Comparison of ENCODE assay signal across 8 cellular contexts in genomic region chr17:57987582-57988300, GRCh38. TPM values are rescaled to one million over a fixed set of nuclear protein-coding genes. Genes with fewer than 3 reads are reported as not detected.
DNase-seq lines count a peak whose midpoint lies in the region; ATAC-seq and TF ChIP-seq lines count a peak whose summit lies in the region.

TSS of gene VEZF1 (minus strand) at chr17:57988254. CDS start at chr17:57988111, 143 bp downstream.

- peaks cover 5% of the 10 kb centered on the region for H3K4me1 ChIP-seq in NT2/D1 (ENCODE audit: insufficient read depth, insufficient read length)
- peaks cover 43% of the 10 kb centered on the region for H3K4me1 ChIP-seq in muscle layer of colon (ENCODE audit: insufficient read depth, low read length)

- peak within 1 kb of the TSS; percentile 86 for H3K4me3 ChIP-seq in NT2/D1 (ENCODE audit: insufficient read length, low read depth)
- H3K4me3 ChIP-seq in epithelial cell of proximal tubule (ENCODE audit: low read depth, low read length) = peak within 1 kb of the TSS; percentile 84
- H3K4me3 ChIP-seq in muscle layer of colon (ENCODE audit: low read depth in 1 of 2, low read length in 2 of 2) = peak within 1 kb of the TSS; percentile 82

- H3K36me3 ChIP-seq in NT2/D1 (ENCODE audit: insufficient read depth, insufficient read length, low read length) = peaks cover 21% of the 10 kb centered on the region
- H3K36me3 ChIP-seq in muscle layer of colon (ENCODE audit: insufficient read depth, low read length) = no peaks in the 10 kb centered on the region

- H3K27ac ChIP-seq in muscle layer of colon (ENCODE audit: low read depth, low read length) = peak within 1 kb of the TSS; percentile 99

- peak; percentile 69 for ATAC-seq in GM19023 (IDR thresholded peaks at IDR 0.05; ENCODE audit: unreplicated experiment)
- ATAC-seq in HG03196 (IDR thresholded peaks at IDR 0.05; ENCODE audit: unreplicated experiment) = peak; percentile 55

- TF ChIP-seq CTCF in epithelial cell of proximal tubule (conservative IDR thresholded peaks at IDR 0.05; ENCODE audit: low read depth, low read length) = no peak

- peak within 1 kb of the TSS; percentile 95 for H3K9ac ChIP-seq in NT2/D1 (ENCODE audit: insufficient read length, low read depth)
- H3K9ac ChIP-seq in muscle layer of colon (ENCODE audit: low read length) = peak within 1 kb of the TSS; percentile 93

- no peaks in the 10 kb centered on the region for H3K27me3 ChIP-seq in NT2/D1 (ENCODE audit: insufficient read depth, insufficient read length)
- no peaks in the 10 kb centered on the region for H3K27me3 ChIP-seq in muscle layer of colon (ENCODE audit: control insufficient read depth in 1 of 2, insufficient read depth in 2 of 2, low read length in 2 of 2)

- DNase-seq in Ammon's horn (ENCODE audit: low spot score) (peak; percentile 72), NT2/D1 (ENCODE audit: low read depth, low spot score) (no peak), activated T-cell treated with anti-CD3 and anti-CD28 coated beads for 48 hours (ENCODE audit: low read depth) (peak; percentile 79), epithelial cell of proximal tubule (ENCODE audit: low read depth) (no peak)
- peak; percentile 85 for DNase-seq in stimulated activated CD8-positive, alpha-beta memory T cell treated with anti-CD3 and anti-CD28 coated beads, Interleukin-4, amount 100 ng/mL, for 48 hours

- H3K9me3 ChIP-seq in NT2/D1 (ENCODE audit: insufficient read depth, low read length) (no peaks in the 10 kb centered on the region), muscle layer of colon (ENCODE audit: low read length) (no peaks in the 10 kb centered on the region)

RNA-seq across cellular contexts. Expression of gene VEZF1, which starts in this region (rescaled TPM):
- total RNA-seq in epithelial cell of proximal tubule = 54.6 and 64.0 TPM in 2 replicates

Comparison
In these comparisons a context has a peak if more than half of its experiments do, and no peak if none do; other contexts are left out.
1. DNase-seq: peak in Ammon's horn (single experiment), activated T-cell treated with anti-CD3 and anti-CD28 coated beads for 48 hours (single experiment) and stimulated activated CD8-positive, alpha-beta memory T cell treated with anti-CD3 and anti-CD28 coated beads, Interleukin-4, amount 100 ng/mL, for 48 hours (single experiment); none in NT2/D1 (single experiment) and epithelial cell of proximal tubule (single experiment).
2. Peak in every context shown above with its lines, with median percentiles within 50 percentile points of each other: H3K4me3 ChIP-seq.